In the genomic region with DNA sequence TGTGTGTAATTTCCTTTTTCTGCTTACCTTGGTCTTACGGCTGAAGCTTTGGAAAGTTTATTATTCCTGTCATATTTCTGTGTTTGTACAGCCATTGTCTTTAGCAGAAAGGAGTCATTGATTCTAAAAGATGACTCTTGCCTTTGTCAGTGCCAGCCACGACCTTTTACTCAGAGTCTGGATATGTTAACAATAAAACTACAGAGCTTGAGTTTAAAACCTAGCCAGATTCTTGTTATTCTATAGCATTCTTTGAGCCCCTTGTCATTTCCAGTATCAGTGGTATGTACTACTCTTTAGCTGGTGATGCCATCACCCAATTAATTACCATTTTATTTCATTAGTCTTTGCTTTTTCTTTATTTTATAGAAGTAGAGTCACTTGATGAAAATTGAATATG, we compare ENCODE assay signal across 15 cellular contexts.
DNase-seq lines count a peak whose midpoint lies in the region; TF ChIP-seq lines count a peak whose summit lies in the region.
"Had no signal": no experiment of that assay in that cellular context is flagged by ENCODE, and none has a peak within 500 bp of the region (broad histone marks: within the 10 kb centered on the region; RNA-seq: fewer than 3 reads in every experiment).

No MANE protein-coding gene starts in this region.

- H3K18ac ChIP-seq in mesenchymal stem cell (ENCODE audit: low read depth in 1 of 2, low read length in 2 of 2) = no peak overlapping the region

- DNase-seq in AG20443 (ENCODE audit: low spot score) = peak; percentile 43
- DNase-seq in NCI-H226 = peak; percentile 57
- DNase-seq in chondrocyte (ENCODE audit: low spot score) = no peak
- DNase-seq in mesenchymal stem cell = peak; percentile 42
- no peak for DNase-seq in mesenteric fat pad (ENCODE audit: low spot score)
- no peak for DNase-seq in WERI-Rb-1
- no peak for DNase-seq in DMS79 (lab: John Stamatoyannopoulos, UW)
- no peak for DNase-seq in adrenal gland
- DNase-seq: activated CD4-positive, alpha-beta T cell treated with anti-CD3 and anti-CD28 coated beads, Interleukin-2, amount 10 ng/mL, durations not matched to agents 7 days and 5 days; CD4-positive, alpha-beta memory T cell; NCI-H2107; SHP77; stimulated activated naive CD4-positive, alpha-beta T cell had no signal

- no peak overlapping the region for H3K23ac ChIP-seq in mesenchymal stem cell (ENCODE audit: low read length in 2 of 2)

- H3K4me3 Mint-ChIP-seq in chondrocyte (ENCODE audit: unreplicated experiment) = no peak overlapping the region
- H3K4me3 Mint-ChIP-seq: activated CD4-positive, alpha-beta T cell treated with anti-CD3 and anti-CD28 coated beads, Interleukin-2, amount 10 ng/mL, durations not matched to agents 7 days and 5 days; CD4-positive, alpha-beta memory T cell had no signal

- intact Hi-C loops in adrenal gland (cut with DNase I) = no loop called here

- no peaks in the 10 kb centered on the region for H3K36me3 ChIP-seq in mesenchymal stem cell (ENCODE audit: control insufficient read depth in 1 of 2, insufficient read depth in 2 of 2, low read depth in 1 of 2, low read length in 2 of 2)
- no peaks in the 10 kb centered on the region for H3K36me3 ChIP-seq in WERI-Rb-1
- no peaks in the 10 kb centered on the region for H3K36me3 ChIP-seq in adrenal gland (replicated peaks in 1 of 2)

- H3K4me1 ChIP-seq in mesenchymal stem cell (ENCODE audit: control insufficient read depth, insufficient read depth, low read depth, low read length) (peaks cover 7% of the 10 kb centered on the region), adrenal gland (replicated peaks in 1 of 2) (peaks cover 10 to 33% of the 10 kb centered on the region in 2 donors)

- H2AK5ac ChIP-seq in mesenchymal stem cell (ENCODE audit: low read length, severe bottlenecking) = no peak overlapping the region

- no peak for TF ChIP-seq CTCF in chondrocyte (IDR thresholded peaks at IDR 0.05)
- no peak for TF ChIP-seq CTCF in WERI-Rb-1 (IDR thresholded peaks at IDR 0.05; ENCODE audit: low read depth, low read length)
- TF ChIP-seq CTCF in adrenal gland (IDR thresholded peaks at IDR 0.05) = no peak

- no peak overlapping the region for H2BK15ac ChIP-seq in mesenchymal stem cell (ENCODE audit: low read depth, poor library complexity, severe bottlenecking)

- no peak overlapping the region for H3K4ac ChIP-seq in mesenchymal stem cell (ENCODE audit: low read depth in 1 of 2, low read length in 2 of 2)

- H3K9me3 ChIP-seq in mesenchymal stem cell (ENCODE audit: control insufficient read depth, low read length) = no peaks in the 10 kb centered on the region
- H3K9me3 ChIP-seq in WERI-Rb-1 (ENCODE audit: severe bottlenecking) = no peaks in the 10 kb centered on the region
- H3K9me3 ChIP-seq in adrenal gland (replicated peaks in 1 of 3) = no peaks in the 10 kb centered on the region

- no peak overlapping the region for H2AFZ ChIP-seq in mesenchymal stem cell (ENCODE audit: low read depth, low read length)

- H3K27ac Mint-ChIP-seq in chondrocyte (ENCODE audit: unreplicated experiment) = peak overlapping the region; percentile 82
- H3K27ac Mint-ChIP-seq: activated CD4-positive, alpha-beta T cell treated with anti-CD3 and anti-CD28 coated beads, Interleukin-2, amount 10 ng/mL, durations not matched to agents 7 days and 5 days; activated naive CD4-positive, alpha-beta T cell treated with anti-CD3 and anti-CD28 coated beads, Interleukin-2, amount 50 U/mL, for 72 hours; CD4-positive, alpha-beta memory T cell had no signal

- H3K27ac ChIP-seq in mesenchymal stem cell (ENCODE audit: low read length, poor library complexity, severe bottlenecking) = peak overlapping the region; percentile 97
- no peak overlapping the region for H3K27ac ChIP-seq in WERI-Rb-1
- H3K27ac ChIP-seq in adrenal gland = no peak overlapping the region

- H3K4me2 ChIP-seq in mesenchymal stem cell (ENCODE audit: low read length, poor library complexity, severe bottlenecking) = no peak overlapping the region

- H3K9me3 Mint-ChIP-seq in chondrocyte (ENCODE audit: low read depth) = no peaks in the 10 kb centered on the region
- H3K9me3 Mint-ChIP-seq: activated CD4-positive, alpha-beta T cell treated with anti-CD3 and anti-CD28 coated beads, Interleukin-2, amount 10 ng/mL, durations not matched to agents 7 days and 5 days; activated naive CD4-positive, alpha-beta T cell treated with anti-CD3 and anti-CD28 coated beads, Interleukin-2, amount 50 U/mL, for 72 hours; CD4-positive, alpha-beta memory T cell had no signal

- no peaks in the 10 kb centered on the region for H3K27me3 ChIP-seq in mesenchymal stem cell (ENCODE audit: control insufficient read depth in 1 of 2, insufficient read depth in 1 of 2, low read length in 2 of 2)
- H3K27me3 ChIP-seq in WERI-Rb-1 (ENCODE audit: insufficient read depth, low read depth, severe bottlenecking) = no peaks in the 10 kb centered on the region
- no peaks in the 10 kb centered on the region for H3K27me3 ChIP-seq in adrenal gland

- WGBS in mesenchymal stem cell = 0% methylated on average over 2 of the region's 2 CpGs
- 26 to 42% (median 35%) methylated on average over 2 of the region's 2 CpGs for whole genome bisulfite sequencing in adrenal gland, 4 donors

- TF ChIP-seq POLR2A in adrenal gland (IDR thresholded peaks at IDR 0.05) = no peak

- no peak overlapping the region for H2BK12ac ChIP-seq in mesenchymal stem cell (ENCODE audit: low read length in 2 of 2)

- H4K8ac ChIP-seq in mesenchymal stem cell (ENCODE audit: low read length) = no peak overlapping the region

- no peak overlapping the region for H2BK5ac ChIP-seq in mesenchymal stem cell (ENCODE audit: low read depth, low read length, poor library complexity, severe bottlenecking)

- H3K4me1 Mint-ChIP-seq in chondrocyte (ENCODE audit: low read depth) = peaks cover 71% of the 10 kb centered on the region

- no peak overlapping the region for H3K14ac ChIP-seq in mesenchymal stem cell (ENCODE audit: low read length in 2 of 2)

- H3K79me1 ChIP-seq in mesenchymal stem cell (replicated peaks; ENCODE audit: low read length, poor library complexity, severe bottlenecking) = no peaks in the 10 kb centered on the region

- H3K27me3 Mint-ChIP-seq in chondrocyte (ENCODE audit: low read depth) = no peaks in the 10 kb centered on the region
- H3K27me3 Mint-ChIP-seq: activated CD4-positive, alpha-beta T cell treated with anti-CD3 and anti-CD28 coated beads, Interleukin-2, amount 10 ng/mL, durations not matched to agents 7 days and 5 days; CD4-positive, alpha-beta memory T cell had no signal

- H3K4me3 ChIP-seq in mesenchymal stem cell (ENCODE audit: insufficient read depth in 1 of 2, low read depth in 1 of 2, low read length in 2 of 2) (no peak overlapping the region), WERI-Rb-1 (ENCODE audit: low read depth, low read length) (no peak overlapping the region), adrenal gland (no peak overlapping the region)
- H3K4me3 ChIP-seq: GM12878 had no signal

- H4K91ac ChIP-seq in mesenchymal stem cell (ENCODE audit: low read length) = no peak overlapping the region

- peaks cover 2% of the 10 kb centered on the region for H3K36me3 Mint-ChIP-seq in chondrocyte (ENCODE audit: low read depth)

- peak overlapping the region; percentile 15 for H3K9ac ChIP-seq in mesenchymal stem cell (ENCODE audit: low read length)

- H2BK120ac ChIP-seq in mesenchymal stem cell (ENCODE audit: low read depth, low read length) = no peak overlapping the region

Comparison
In these comparisons a context has a peak if more than half of its experiments do, and no peak if none do; other contexts are left out.
1. DNase-seq: peak in AG20443 (single experiment), NCI-H226 (single experiment) and mesenchymal stem cell (single experiment); none in chondrocyte (single experiment), mesenteric fat pad (single experiment), WERI-Rb-1 (single experiment), DMS79 (single experiment) and adrenal gland (0 of 7).